In genomic region chr19:2049741-2050348, GRCh38 we compare ENCODE assay signal across 8 cellular contexts. TPM values are rescaled to one million over a fixed set of nuclear protein-coding genes. Genes with fewer than 3 reads are reported as not detected.
DNase-seq lines count a peak whose midpoint lies in the region; ATAC-seq and TF ChIP-seq lines count a peak whose summit lies in the region.

No MANE protein-coding gene starts in this region.

- DNase-seq in Daoy (ENCODE audit: low read depth) (peak; percentile 64), NT2/D1 (ENCODE audit: low read depth, low spot score) (no peak), fibroblast of gingiva (ENCODE audit: low read depth) (peak; percentile 74), thoracic aorta (ENCODE audit: low spot score) (no peak), NCI-H1930 (lab: John Stamatoyannopoulos, UW) (no peak)
- DNase-seq in activated T-cell treated with anti-CD3 and anti-CD28 coated beads, Interleukin-2, amount 50 U/mL, for 48 hours, result peak; percentile 72 to 74

- TF ChIP-seq CTCF in thoracic aorta (IDR thresholded peaks at IDR 0.05), result no peak

- H3K9me3 ChIP-seq in NT2/D1 (ENCODE audit: insufficient read depth, low read length), result no peaks in the 10 kb centered on the region
- no peaks in the 10 kb centered on the region for H3K9me3 ChIP-seq in muscle layer of duodenum (ENCODE audit: control insufficient read depth in 1 of 2, low read length in 2 of 2)
- H3K9me3 ChIP-seq in thoracic aorta, result no peaks in the 10 kb centered on the region

- no peaks in the 10 kb centered on the region for H3K27me3 ChIP-seq in NT2/D1 (ENCODE audit: insufficient read depth, insufficient read length)
- H3K27me3 ChIP-seq in muscle layer of duodenum (ENCODE audit: low read depth, low read length), result no peaks in the 10 kb centered on the region
- H3K27me3 ChIP-seq in thoracic aorta (replicated peaks; ENCODE audit: insufficient read depth), result no peaks in the 10 kb centered on the region

- H3K9ac ChIP-seq in NT2/D1 (ENCODE audit: insufficient read length, low read depth), result peak overlapping the region; percentile 95

- H3K4me1 ChIP-seq in NT2/D1 (ENCODE audit: insufficient read depth, insufficient read length) (peaks cover 40% of the 10 kb centered on the region), muscle layer of duodenum (ENCODE audit: control insufficient read depth in 1 of 2, insufficient read depth in 2 of 2, low read length in 2 of 2) (peaks cover 21 to 61% of the 10 kb centered on the region in 2 donors), thoracic aorta (ENCODE audit: control insufficient read depth in 1 of 2, low read depth in 2 of 2) (peaks cover 25 to 61% of the 10 kb centered on the region in 2 donors)

- H3K27ac ChIP-seq in muscle layer of duodenum (ENCODE audit: low read length) (peak overlapping the region; percentile 80), thoracic aorta (peak overlapping the region; percentile 89 to 93)

- H3K4me3 ChIP-seq in NT2/D1 (ENCODE audit: insufficient read length, low read depth) (peak overlapping the region; percentile 97), muscle layer of duodenum (ENCODE audit: low read depth in 1 of 2, low read length in 2 of 2) (peak overlapping the region; percentile 80 to 99), thoracic aorta (peak overlapping the region; percentile 96)

- peaks cover 44% of the 10 kb centered on the region for H3K36me3 ChIP-seq in NT2/D1 (ENCODE audit: insufficient read depth, insufficient read length, low read length)
- peaks cover 3 to 23% of the 10 kb centered on the region in 2 donors for H3K36me3 ChIP-seq in muscle layer of duodenum (ENCODE audit: control insufficient read depth in 1 of 2, insufficient read depth in 2 of 2, low read length in 2 of 2)
- peaks cover 20% of the 10 kb centered on the region for H3K36me3 ChIP-seq in thoracic aorta

- ATAC-seq in HG02763 (IDR thresholded peaks at IDR 0.05; ENCODE audit: unreplicated experiment), result peak; percentile 12
- ATAC-seq in thoracic aorta (ENCODE audit: insufficient number of reproducible peaks, low FRiP score, low read depth), result peak; percentile 33

RNA-seq across cellular contexts. Expression of gene MKNK2, which starts 1.2 kb away (rescaled TPM):
- total RNA-seq in Daoy (2014; rRNA removed; shearing (Covaris generic)), result 31.3 and 33.9 TPM in 2 replicates
- total RNA-seq in thoracic aorta, result 10 to 100 TPM; 69.7 to 96.3 TPM

RNA-seq across cellular contexts. Expression of gene BTBD2, which starts 34.3 kb away (rescaled TPM):
- total RNA-seq in Daoy (2014; rRNA removed; shearing (Covaris generic)), result 18.2 and 19.9 TPM in 2 replicates
- 100 to 1,000 TPM in 1 of 2 donors, 10 to 100 TPM in 1; 43.2 to 107 TPM for total RNA-seq in thoracic aorta

RNA-seq across cellular contexts. Expression of gene MOB3A, which starts 46.3 kb away (rescaled TPM):
- total RNA-seq in Daoy (2014; rRNA removed; shearing (Covaris generic)), result 11.1 and 13.5 TPM in 2 replicates
- total RNA-seq in thoracic aorta, result 10 to 100 TPM; 37.8 to 50.9 TPM

RNA-seq across cellular contexts. Expression of gene IZUMO4, which starts 46.9 kb away (rescaled TPM):
- not detected in 2 replicates for total RNA-seq in Daoy (2014; rRNA removed; shearing (Covaris generic))
- total RNA-seq in thoracic aorta, result 1 to 10 TPM; 3.1 to 6.1 TPM

Comparison
In these comparisons a context has a peak if more than half of its experiments do, and no peak if none do; other contexts are left out.
1. DNase-seq: peak in Daoy (single experiment), activated T-cell treated with anti-CD3 and anti-CD28 coated beads, Interleukin-2, amount 50 U/mL, for 48 hours (2 of 2) and fibroblast of gingiva (single experiment); none in NT2/D1 (single experiment), thoracic aorta (single experiment) and NCI-H1930 (0 of 2).
2. Peak in every context shown above with its lines, with median percentiles within 50 percentile points of each other: H3K4me3 ChIP-seq.